Comparison of ENCODE assay signal across 12 cellular contexts in genomic region chr12:22729898-22730443, GRCh38.
DNase-seq lines count a peak whose midpoint lies in the region; ATAC-seq and TF ChIP-seq lines count a peak whose summit lies in the region.
"Had no signal": no experiment of that assay in that cellular context is flagged by ENCODE, and none has a peak within 500 bp of the region (broad histone marks: within the 10 kb centered on the region; RNA-seq: fewer than 3 reads in every experiment).

No MANE protein-coding gene starts in this region.

- no peak overlapping the region for H4K91ac ChIP-seq in mesenchymal stem cell (ENCODE audit: low read length)

- H3K27ac Mint-ChIP-seq in endodermal cell, result peak overlapping the region; percentile 76
- H3K27ac Mint-ChIP-seq: activated naive CD4-positive, alpha-beta T cell treated with anti-CD3 and anti-CD28 coated beads for 36 hours; CD4-positive, alpha-beta T cell; T-helper 2 cell treated with Interferon-gamma antibody and Interleukin-4, amounts not matched to agents 5 μg/mL and 100 μg/mL, for 36 hours had no signal

- H2BK120ac ChIP-seq in mesenchymal stem cell (ENCODE audit: low read depth, low read length), result peak overlapping the region; percentile 34

- no peaks in the 10 kb centered on the region for H3K9me3 ChIP-seq in MM.1S (replicated peaks; ENCODE audit: insufficient read depth, low read length)
- no peaks in the 10 kb centered on the region for H3K9me3 ChIP-seq in endodermal cell (ENCODE audit: control insufficient read depth, low read length)
- no peaks in the 10 kb centered on the region for H3K9me3 ChIP-seq in mesenchymal stem cell (ENCODE audit: control insufficient read depth, low read length)

- H3K9me3 Mint-ChIP-seq in endodermal cell, result no peaks in the 10 kb centered on the region
- H3K9me3 Mint-ChIP-seq: activated naive CD4-positive, alpha-beta T cell treated with anti-CD3 and anti-CD28 coated beads for 36 hours; CD4-positive, alpha-beta T cell; T-helper 2 cell treated with Interferon-gamma antibody and Interleukin-4, amounts not matched to agents 5 μg/mL and 100 μg/mL, for 36 hours had no signal

- H3K9ac ChIP-seq in MM.1S (ENCODE audit: low read length), result no peak overlapping the region
- no peak overlapping the region for H3K9ac ChIP-seq in endodermal cell (ENCODE audit: extremely low read depth, low read length, poor library complexity, severe bottlenecking)
- peak overlapping the region; percentile 81 for H3K9ac ChIP-seq in mesenchymal stem cell (ENCODE audit: low read length)

- H2BK12ac ChIP-seq in mesenchymal stem cell (ENCODE audit: low read length in 2 of 2), result no peak overlapping the region

- H4K20me1 ChIP-seq in MM.1S (ENCODE audit: insufficient read depth, low read length), result no peaks in the 10 kb centered on the region

- DNase-seq in MM.1S (no peak), endodermal cell (no peak), mesenchymal stem cell (peak; percentile 77), NCI-H1694 (lab: John Stamatoyannopoulos, UW) (no peak), NCI-H2107 (lab: John Stamatoyannopoulos, UW) (no peak)
- DNase-seq in activated naive CD4-positive, alpha-beta T cell treated with anti-CD3 and anti-CD28 coated beads, Interleukin-2, amount 50 U/mL, for 16 hours, result no peak
- DNase-seq: activated naive CD4-positive, alpha-beta T cell treated with anti-CD3 and anti-CD28 coated beads for 36 hours; CD4-positive, alpha-beta T cell; NCI-H187 had no signal

- no peaks in the 10 kb centered on the region for H3K36me3 ChIP-seq in ACC112 (ENCODE audit: insufficient read depth, low read length)
- H3K36me3 ChIP-seq in MM.1S (replicated peaks; ENCODE audit: insufficient read depth, low read length), result no peaks in the 10 kb centered on the region
- H3K36me3 ChIP-seq in endodermal cell (ENCODE audit: control insufficient read depth, insufficient read depth, low read length), result peaks cover 86% of the 10 kb centered on the region
- H3K36me3 ChIP-seq in mesenchymal stem cell (ENCODE audit: control insufficient read depth in 1 of 2, insufficient read depth in 2 of 2, low read depth in 1 of 2, low read length in 2 of 2), result no peaks in the 10 kb centered on the region

- H2AK5ac ChIP-seq in mesenchymal stem cell (ENCODE audit: low read length, severe bottlenecking), result peak overlapping the region; percentile 95

- 97% methylated on average over 3 of the region's 3 CpGs for WGBS in endodermal cell (ENCODE audit: insufficient coverage in 1 of 2, insufficient read length in 1 of 2), 2 experiments
- 82% methylated on average over 2 of the region's 3 CpGs for WGBS in mesenchymal stem cell

- TF ChIP-seq CTCF in MM.1S (IDR thresholded peaks at IDR 0.05; ENCODE audit: low read length) (no peak), endodermal cell (conservative IDR thresholded peaks at IDR 0.05) (no peak)

- H3K18ac ChIP-seq in mesenchymal stem cell (ENCODE audit: low read depth in 1 of 2, low read length in 2 of 2), result no peak overlapping the region

- H3K4me1 ChIP-seq in ACC112 (ENCODE audit: control insufficient read depth, insufficient read depth, low read length, unreplicated experiment) (peaks cover 11% of the 10 kb centered on the region), MM.1S (ENCODE audit: low read length) (peaks cover 83% of the 10 kb centered on the region), endodermal cell (ENCODE audit: control insufficient read depth, insufficient read depth, low read length) (peaks cover 9% of the 10 kb centered on the region), mesenchymal stem cell (ENCODE audit: control insufficient read depth, insufficient read depth, low read depth, low read length) (peaks cover 5% of the 10 kb centered on the region)

- H2AFZ ChIP-seq in ACC112 (ENCODE audit: low read length, unreplicated experiment), result peak overlapping the region; percentile 98
- H2AFZ ChIP-seq in MM.1S (ENCODE audit: low read length), result no peak overlapping the region
- no peak overlapping the region for H2AFZ ChIP-seq in mesenchymal stem cell (ENCODE audit: low read depth, low read length)

- no peak overlapping the region for H3K4me3 Mint-ChIP-seq in endodermal cell
- H3K4me3 Mint-ChIP-seq: activated naive CD4-positive, alpha-beta T cell treated with anti-CD3 and anti-CD28 coated beads for 36 hours; CD4-positive, alpha-beta T cell; T-helper 2 cell treated with Interferon-gamma antibody and Interleukin-4, amounts not matched to agents 5 μg/mL and 100 μg/mL, for 36 hours had no signal

- no peaks in the 10 kb centered on the region for H3K79me1 ChIP-seq in mesenchymal stem cell (replicated peaks; ENCODE audit: low read length, poor library complexity, severe bottlenecking)

- H2BK15ac ChIP-seq in mesenchymal stem cell (ENCODE audit: low read depth, poor library complexity, severe bottlenecking), result no peak overlapping the region

- no peak overlapping the region for H3K14ac ChIP-seq in mesenchymal stem cell (ENCODE audit: low read length in 2 of 2)

- H3K9me2 ChIP-seq in MM.1S (replicated peaks; ENCODE audit: insufficient read depth, low read length), result no peaks in the 10 kb centered on the region

- no peaks in the 10 kb centered on the region for H3K27me3 Mint-ChIP-seq in endodermal cell (ENCODE audit: insufficient read depth)

- peaks cover 55% of the 10 kb centered on the region for H3F3A ChIP-seq in MM.1S (ENCODE audit: insufficient read depth, low read length)

- no peak overlapping the region for H3K23ac ChIP-seq in mesenchymal stem cell (ENCODE audit: low read length in 2 of 2)

- H3K79me2 ChIP-seq in ACC112 (ENCODE audit: control insufficient read depth, insufficient read depth, low read length, unreplicated experiment) (no peaks in the 10 kb centered on the region), MM.1S (ENCODE audit: low read length) (no peaks in the 10 kb centered on the region)

- H3K36me3 Mint-ChIP-seq in endodermal cell (ENCODE audit: low read depth), result peaks cover 62% of the 10 kb centered on the region

- no peaks in the 10 kb centered on the region for H3K27me3 ChIP-seq in ACC112 (ENCODE audit: insufficient read depth, low read length)
- no peaks in the 10 kb centered on the region for H3K27me3 ChIP-seq in MM.1S (replicated peaks; ENCODE audit: insufficient read depth, low read length)
- no peaks in the 10 kb centered on the region for H3K27me3 ChIP-seq in endodermal cell (ENCODE audit: control insufficient read depth, insufficient read depth, low read length, poor library complexity, severe bottlenecking)
- H3K27me3 ChIP-seq in mesenchymal stem cell (ENCODE audit: control insufficient read depth in 1 of 2, insufficient read depth in 1 of 2, low read length in 2 of 2), result no peaks in the 10 kb centered on the region

- H3K27ac ChIP-seq in ACC112 (ENCODE audit: low read depth, low read length) (peak overlapping the region; percentile 71), MM.1S (ENCODE audit: low read length) (no peak overlapping the region), endodermal cell (ENCODE audit: low read depth, low read length) (no peak overlapping the region), mesenchymal stem cell (ENCODE audit: low read length, poor library complexity, severe bottlenecking) (peak overlapping the region; percentile 100)

- H4K8ac ChIP-seq in mesenchymal stem cell (ENCODE audit: low read length), result no peak overlapping the region

- H3K4me1 Mint-ChIP-seq in endodermal cell, result peaks cover 24% of the 10 kb centered on the region

- H2BK5ac ChIP-seq in mesenchymal stem cell (ENCODE audit: low read depth, low read length, poor library complexity, severe bottlenecking), result peak overlapping the region; percentile 99

- H3K4me3 ChIP-seq in ACC112 (ENCODE audit: low read depth, low read length) (peak overlapping the region; percentile 61), MM.1S (ENCODE audit: low read length) (no peak overlapping the region), endodermal cell (ENCODE audit: low read length) (no peak overlapping the region), mesenchymal stem cell (ENCODE audit: insufficient read depth in 1 of 2, low read depth in 1 of 2, low read length in 2 of 2) (peak overlapping the region in 1 of 2 experiments; percentile 74)

- no peak overlapping the region for H3K4ac ChIP-seq in mesenchymal stem cell (ENCODE audit: low read depth in 1 of 2, low read length in 2 of 2)

- no peak for ATAC-seq in HG02798 (IDR thresholded peaks at IDR 0.05; ENCODE audit: poor library complexity, unreplicated experiment)

- H3K4me2 ChIP-seq in MM.1S (ENCODE audit: low read depth, low read length), result peak overlapping the region; percentile 25; the same call in 1 of the 2 replicates
- H3K4me2 ChIP-seq in mesenchymal stem cell (ENCODE audit: low read length, poor library complexity, severe bottlenecking), result peak overlapping the region; percentile 61

Comparison
In these comparisons a context has a peak if more than half of its experiments do, and no peak if none do; other contexts are left out.
1. H3K27ac ChIP-seq: peak in ACC112 (single experiment) and mesenchymal stem cell (single experiment); none in MM.1S (single experiment) and endodermal cell (single experiment).